Comparison of ENCODE assay signal across 16 cellular contexts in the genomic region with DNA sequence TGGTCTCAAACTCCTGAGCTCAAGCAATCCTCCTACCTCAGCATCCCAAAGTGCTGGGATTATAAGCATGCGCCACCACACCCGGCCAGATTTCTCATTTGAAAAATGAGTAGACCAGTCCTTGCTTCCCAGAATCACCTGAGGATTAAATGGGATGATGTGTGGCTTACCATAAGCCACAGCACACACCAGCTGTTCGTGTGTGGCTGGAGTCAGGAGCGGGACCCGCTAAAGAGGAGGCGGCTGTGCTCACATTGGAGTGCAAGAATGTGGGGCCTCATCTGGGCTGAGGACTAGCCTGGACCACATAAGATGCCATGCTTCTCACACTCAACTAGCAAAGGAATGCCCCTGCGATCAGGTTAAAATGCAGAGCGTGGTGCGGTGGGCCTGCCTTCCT.
"Had no signal": no experiment of that assay in that cellular context is flagged by ENCODE, and none has a peak within 500 bp of the region (broad histone marks: within the 10 kb centered on the region; RNA-seq: fewer than 3 reads in every experiment).

No MANE protein-coding gene starts in this region.

- H3K79me2 ChIP-seq: parathyroid adenoma had no signal

- H3K27ac ChIP-seq: epithelial cell of prostate, gastroesophageal sphincter, heart right ventricle, parathyroid adenoma, tibial artery had no signal

- ATAC-seq: gastroesophageal sphincter; heart right ventricle; left cardiac atrium; naive thymus-derived CD4-positive, alpha-beta T cell had no signal

- H3K4me1 ChIP-seq: parathyroid adenoma had no signal

- H3K4me3 ChIP-seq: gastroesophageal sphincter, heart right ventricle, lung, skin epidermis, tibial artery had no signal

- H3K9me3 ChIP-seq: gastroesophageal sphincter, heart right ventricle, tibial artery had no signal

- H3K27me3 ChIP-seq: gastroesophageal sphincter, heart right ventricle, tibial artery had no signal

- H2AFZ ChIP-seq: parathyroid adenoma had no signal

- DNase-seq: activated CD4-positive, alpha-beta T cell treated with anti-CD3 and anti-CD28 coated beads for 1 hour; activated CD4-positive, alpha-beta T cell treated with anti-CD3 and anti-CD28 coated beads, Interleukin-2, amount 50 U/mL, for 4 hours; activated naive CD4-positive, alpha-beta T cell treated with anti-CD3 and anti-CD28 coated beads, Interleukin-2, amount 10 ng/mL, durations not matched to agents 7 days and 5 days; heart right ventricle; left cardiac atrium; naive thymus-derived CD4-positive, alpha-beta T cell; stimulated activated CD4-positive, alpha-beta T cell treated with anti-CD3 and anti-CD28 coated beads, Interleukin-15, amount 100 ng/mL, for 24 hours; stimulated activated CD4-positive, alpha-beta T cell treated with anti-CD3 and anti-CD28 coated beads, Interleukin-4, amount 100 ng/mL, for 1 hour; stimulated activated naive CD4-positive, alpha-beta T cell; T-helper 9 cell; tibial artery had no signal
